ENCODE assay signal across 13 cellular contexts in genomic region chr20:21529863-21530262, GRCh38. TPM values are rescaled to one million over a fixed set of nuclear protein-coding genes. Genes with fewer than 3 reads are reported as not detected.
DNase-seq lines count a peak whose midpoint lies in the region; ATAC-seq and TF ChIP-seq lines count a peak whose summit lies in the region.
"Had no signal": no experiment of that assay in that cellular context is flagged by ENCODE, and none has a peak within 500 bp of the region (broad histone marks: within the 10 kb centered on the region; RNA-seq: fewer than 3 reads in every experiment).

No MANE protein-coding gene starts in this region.

- H3K27ac ChIP-seq in upper lobe of right lung (no peak overlapping the region), tibial artery (no peak overlapping the region)
- H3K27ac ChIP-seq: SJSA1 had no signal

- POLR2A ChIA-PET in activated CD8-positive, alpha-beta T cell treated with anti-CD3 and anti-CD28 coated beads for 36 hours (lab: Charles Lee) = no interaction called here
- POLR2A ChIA-PET in activated CD8-positive, alpha-beta T cell treated with anti-CD3 and anti-CD28 coated beads, Interleukin-2, amount 10 ng/mL, durations not matched to agents 7 days and 5 days (lab: Charles Lee) = interaction anchor here (0.6 kb wide), 1 partner anchor 33 kb away, joined by 3 read pairs; no protein-coding TSS in a partner anchor
- POLR2A ChIA-PET in activated CD4-positive, alpha-beta T cell treated with anti-CD3 and anti-CD28 coated beads, Interleukin-2, amount 10 ng/mL, durations not matched to agents 7 days and 5 days (lab: Charles Lee) = no interaction called here

- H3K36me3 Mint-ChIP-seq in activated CD8-positive, alpha-beta T cell treated with anti-CD3 and anti-CD28 coated beads for 36 hours (ENCODE audit: low read depth) = no peaks in the 10 kb centered on the region
- H3K36me3 Mint-ChIP-seq in activated CD8-positive, alpha-beta T cell treated with anti-CD3 and anti-CD28 coated beads, Interleukin-2, amount 10 ng/mL, durations not matched to agents 7 days and 5 days (ENCODE audit: low read depth) = no peaks in the 10 kb centered on the region
- H3K36me3 Mint-ChIP-seq in endothelial cell (ENCODE audit: low read depth, unreplicated experiment) = no peaks in the 10 kb centered on the region
- no peaks in the 10 kb centered on the region for H3K36me3 Mint-ChIP-seq in activated CD4-positive, alpha-beta T cell treated with anti-CD3 and anti-CD28 coated beads, Interleukin-2, amount 10 ng/mL, durations not matched to agents 7 days and 5 days (ENCODE audit: low read depth)

- no peaks in the 10 kb centered on the region for H3K9me3 ChIP-seq in upper lobe of right lung
- no peaks in the 10 kb centered on the region for H3K9me3 ChIP-seq in tibial artery
- H3K9me3 ChIP-seq: SJSA1 had no signal

- intact Hi-C loops in activated CD8-positive, alpha-beta T cell treated with anti-CD3 and anti-CD28 coated beads for 36 hours (cut with micrococcal nuclease) = loop anchor here (5.0 kb wide), 1 partner anchor 42 kb away; no protein-coding TSS in a partner anchor
- intact Hi-C loops in upper lobe of right lung (cut with DNase I) (no loop called here), tibial artery (cut with DNase I; ENCODE audit: low total_unique reads) (no loop called here)

- H3K27ac Mint-ChIP-seq in activated CD8-positive, alpha-beta T cell treated with anti-CD3 and anti-CD28 coated beads for 36 hours = no peak overlapping the region
- no peak overlapping the region for H3K27ac Mint-ChIP-seq in activated CD8-positive, alpha-beta T cell treated with anti-CD3 and anti-CD28 coated beads, Interleukin-2, amount 10 ng/mL, durations not matched to agents 7 days and 5 days
- H3K27ac Mint-ChIP-seq in endothelial cell (ENCODE audit: unreplicated experiment) = no peak overlapping the region
- H3K27ac Mint-ChIP-seq in activated CD4-positive, alpha-beta T cell treated with anti-CD3 and anti-CD28 coated beads, Interleukin-2, amount 10 ng/mL, durations not matched to agents 7 days and 5 days = no peak overlapping the region
- H3K27ac Mint-ChIP-seq: activated T-helper 1 cell treated with anti-CD3 and anti-CD28 coated beads, Interleukin-12 subunit alpha, Interleukin-12 subunit beta, Interleukin-2, Interleukin-4 antibody, amounts not matched to agents 30 ng/mL and 10 ng/mL and 1 ng/mL, durations not matched to agents 14 hours and 24 hours and 36 hours; effector memory CD8-positive, alpha-beta T cell had no signal

- ATAC-seq in activated CD8-positive, alpha-beta T cell treated with anti-CD3 and anti-CD28 coated beads for 36 hours = no peak
- no peak for ATAC-seq in activated CD8-positive, alpha-beta T cell treated with anti-CD3 and anti-CD28 coated beads, Interleukin-2, amount 10 ng/mL, durations not matched to agents 7 days and 5 days
- no peak for ATAC-seq in upper lobe of right lung
- ATAC-seq: effector memory CD8-positive, alpha-beta T cell had no signal

- peaks cover 35% of the 10 kb centered on the region for H3K27me3 Mint-ChIP-seq in activated CD8-positive, alpha-beta T cell treated with anti-CD3 and anti-CD28 coated beads for 36 hours
- peaks cover 47% of the 10 kb centered on the region for H3K27me3 Mint-ChIP-seq in activated CD8-positive, alpha-beta T cell treated with anti-CD3 and anti-CD28 coated beads, Interleukin-2, amount 10 ng/mL, durations not matched to agents 7 days and 5 days (ENCODE audit: low read depth)
- H3K27me3 Mint-ChIP-seq in endothelial cell (ENCODE audit: unreplicated experiment) = peaks cover 4% of the 10 kb centered on the region
- H3K27me3 Mint-ChIP-seq in activated CD4-positive, alpha-beta T cell treated with anti-CD3 and anti-CD28 coated beads, Interleukin-2, amount 10 ng/mL, durations not matched to agents 7 days and 5 days = peaks cover 59% of the 10 kb centered on the region

- H3K27me3 ChIP-seq in upper lobe of right lung (peaks cover 47% of the 10 kb centered on the region), tibial artery (peaks cover 0 to 35% of the 10 kb centered on the region in 2 donors)

- CTCF ChIA-PET in activated CD8-positive, alpha-beta T cell treated with anti-CD3 and anti-CD28 coated beads for 36 hours (lab: Charles Lee) = interaction anchor here (0.6 to 3.3 kb wide), 13 partner anchors 9 to 656 kb away, joined by 3 to 36 read pairs (median 6); no protein-coding TSS in a partner anchor
- CTCF ChIA-PET in activated CD8-positive, alpha-beta T cell treated with anti-CD3 and anti-CD28 coated beads, Interleukin-2, amount 10 ng/mL, durations not matched to agents 7 days and 5 days (lab: Charles Lee) = interaction anchor here (0.8 to 1.6 kb wide), 15 partner anchors 11 to 1170 kb away, joined by 3 to 49 read pairs (median 3); no protein-coding TSS in a partner anchor
- CTCF ChIA-PET in activated CD4-positive, alpha-beta T cell treated with anti-CD3 and anti-CD28 coated beads, Interleukin-2, amount 10 ng/mL, durations not matched to agents 7 days and 5 days (lab: Charles Lee) = interaction anchor here (0.6 to 1.2 kb wide), 7 partner anchors 11 to 1608 kb away, joined by 3 to 7 read pairs (median 3); no protein-coding TSS in a partner anchor

- peak; percentile 42 for TF ChIP-seq CTCF in activated CD8-positive, alpha-beta T cell treated with anti-CD3 and anti-CD28 coated beads for 36 hours (IDR thresholded peaks at IDR 0.05)
- peak; percentile 63 for TF ChIP-seq CTCF in endothelial cell (IDR thresholded peaks at IDR 0.05; ENCODE audit: unreplicated experiment)
- TF ChIP-seq CTCF in upper lobe of right lung (IDR thresholded peaks at IDR 0.05) = peak; percentile 20
- no peak for TF ChIP-seq CTCF in tibial artery (IDR thresholded peaks at IDR 0.05)

- peaks cover 2% of the 10 kb centered on the region for H3K9me3 Mint-ChIP-seq in activated CD8-positive, alpha-beta T cell treated with anti-CD3 and anti-CD28 coated beads for 36 hours
- H3K9me3 Mint-ChIP-seq in activated CD8-positive, alpha-beta T cell treated with anti-CD3 and anti-CD28 coated beads, Interleukin-2, amount 10 ng/mL, durations not matched to agents 7 days and 5 days (ENCODE audit: insufficient read depth) = no peaks in the 10 kb centered on the region
- no peaks in the 10 kb centered on the region for H3K9me3 Mint-ChIP-seq in endothelial cell (ENCODE audit: unreplicated experiment)
- H3K9me3 Mint-ChIP-seq in activated CD4-positive, alpha-beta T cell treated with anti-CD3 and anti-CD28 coated beads, Interleukin-2, amount 10 ng/mL, durations not matched to agents 7 days and 5 days = no peaks in the 10 kb centered on the region
- H3K9me3 Mint-ChIP-seq: activated T-helper 1 cell treated with anti-CD3 and anti-CD28 coated beads, Interleukin-12 subunit alpha, Interleukin-12 subunit beta, Interleukin-2, Interleukin-4 antibody, amounts not matched to agents 30 ng/mL and 10 ng/mL and 1 ng/mL, durations not matched to agents 14 hours and 24 hours and 36 hours; effector memory CD8-positive, alpha-beta T cell had no signal

- H3K4me3 ChIP-seq in upper lobe of right lung = no peak overlapping the region
- no peak overlapping the region for H3K4me3 ChIP-seq in tibial artery
- H3K4me3 ChIP-seq: SJSA1 had no signal

- H3K4me1 ChIP-seq in upper lobe of right lung = no peaks in the 10 kb centered on the region
- H3K4me1 ChIP-seq in tibial artery = no peaks in the 10 kb centered on the region
- H3K4me1 ChIP-seq: SJSA1 had no signal

- DNase-seq in activated CD8-positive, alpha-beta T cell treated with anti-CD3 and anti-CD28 coated beads for 36 hours = no peak
- DNase-seq in activated CD8-positive, alpha-beta T cell treated with anti-CD3 and anti-CD28 coated beads, Interleukin-2, amount 10 ng/mL, durations not matched to agents 7 days and 5 days = no peak
- DNase-seq in NCI-H345 (lab: John Stamatoyannopoulos, UW) = peak; percentile 68
- DNase-seq in endothelial cell (ENCODE audit: low spot score) = no peak
- no peak for DNase-seq in upper lobe of right lung
- no peak for DNase-seq in NK-92 (lab: John Stamatoyannopoulos, UW; ENCODE audit: unreplicated experiment)
- DNase-seq in activated CD4-positive, alpha-beta T cell treated with anti-CD3 and anti-CD28 coated beads, Interleukin-2, amount 10 ng/mL, durations not matched to agents 7 days and 5 days = no peak
- DNase-seq in tibial artery = no peak
- DNase-seq: effector memory CD8-positive, alpha-beta T cell; stimulated activated CD4-positive, alpha-beta T cell treated with anti-CD3 and anti-CD28 coated beads, Interleukin-2, amount 100 ng/mL, for 24 hours had no signal

- no peak overlapping the region for H3K4me3 Mint-ChIP-seq in activated CD8-positive, alpha-beta T cell treated with anti-CD3 and anti-CD28 coated beads for 36 hours
- no peak overlapping the region for H3K4me3 Mint-ChIP-seq in activated CD8-positive, alpha-beta T cell treated with anti-CD3 and anti-CD28 coated beads, Interleukin-2, amount 10 ng/mL, durations not matched to agents 7 days and 5 days
- no peak overlapping the region for H3K4me3 Mint-ChIP-seq in endothelial cell (ENCODE audit: unreplicated experiment)
- H3K4me3 Mint-ChIP-seq in activated CD4-positive, alpha-beta T cell treated with anti-CD3 and anti-CD28 coated beads, Interleukin-2, amount 10 ng/mL, durations not matched to agents 7 days and 5 days = no peak overlapping the region
- H3K4me3 Mint-ChIP-seq: activated T-helper 1 cell treated with anti-CD3 and anti-CD28 coated beads, Interleukin-12 subunit alpha, Interleukin-12 subunit beta, Interleukin-2, Interleukin-4 antibody, amounts not matched to agents 30 ng/mL and 10 ng/mL and 1 ng/mL, durations not matched to agents 14 hours and 24 hours and 36 hours; effector memory CD8-positive, alpha-beta T cell had no signal

- H3K36me3 ChIP-seq in upper lobe of right lung (no peaks in the 10 kb centered on the region), tibial artery (no peaks in the 10 kb centered on the region)
- H3K36me3 ChIP-seq: SJSA1 had no signal

- peaks cover 2% of the 10 kb centered on the region for H3K4me1 Mint-ChIP-seq in activated CD8-positive, alpha-beta T cell treated with anti-CD3 and anti-CD28 coated beads for 36 hours (ENCODE audit: low read depth)
- no peaks in the 10 kb centered on the region for H3K4me1 Mint-ChIP-seq in activated CD8-positive, alpha-beta T cell treated with anti-CD3 and anti-CD28 coated beads, Interleukin-2, amount 10 ng/mL, durations not matched to agents 7 days and 5 days (ENCODE audit: low read depth)
- H3K4me1 Mint-ChIP-seq in endothelial cell (ENCODE audit: unreplicated experiment) = peaks cover 7% of the 10 kb centered on the region
- peaks cover 2% of the 10 kb centered on the region for H3K4me1 Mint-ChIP-seq in activated CD4-positive, alpha-beta T cell treated with anti-CD3 and anti-CD28 coated beads, Interleukin-2, amount 10 ng/mL, durations not matched to agents 7 days and 5 days

RNA-seq across cellular contexts. Expression of gene NKX2-2, which starts 16.0 kb away (rescaled TPM):
- total RNA-seq in activated CD8-positive, alpha-beta T cell treated with anti-CD3 and anti-CD28 coated beads for 36 hours = not detected
- not detected for total RNA-seq in activated CD8-positive, alpha-beta T cell treated with anti-CD3 and anti-CD28 coated beads, Interleukin-2, amount 10 ng/mL, durations not matched to agents 7 days and 5 days
- 0.82 TPM for total RNA-seq in endothelial cell (ENCODE audit: unreplicated experiment)
- not detected for total RNA-seq in upper lobe of right lung
- total RNA-seq in activated CD4-positive, alpha-beta T cell treated with anti-CD3 and anti-CD28 coated beads, Interleukin-2, amount 10 ng/mL, durations not matched to agents 7 days and 5 days = not detected
- total RNA-seq: activated T-helper 1 cell treated with anti-CD3 and anti-CD28 coated beads, Interleukin-12 subunit alpha, Interleukin-12 subunit beta, Interleukin-2, Interleukin-4 antibody, amounts not matched to agents 30 ng/mL and 10 ng/mL and 1 ng/mL, durations not matched to agents 14 hours and 24 hours and 36 hours; mesenteric fat pad had no signal

Comparison
In these comparisons a context has a peak if more than half of its experiments do, and no peak if none do; other contexts are left out.
1. CTCF ChIP-seq: peak in activated CD8-positive, alpha-beta T cell treated with anti-CD3 and anti-CD28 coated beads for 36 hours (single experiment), endothelial cell (single experiment) and upper lobe of right lung (single experiment); none in tibial artery (0 of 2).